ENCODE assay signal across 1 cellular context in genomic region chr10:95337354-95337753, GRCh38.
TF ChIP-seq lines count a peak whose summit lies in the region.

No MANE protein-coding gene starts in this region.

TF ChIP-seq in H1, 55 proteins besides CTCF, POLR2A, EP300 and RAD21 (continued from another document):
- TF ChIP-seq TAF7 (optimal IDR thresholded peaks at IDR 0.05; ENCODE audit: borderline replicate concordance, low read depth, low read length) (no peak), KDM1A (IDR thresholded peaks at IDR 0.05; ENCODE audit: borderline replicate concordance, low read length) (no peak), CTBP2 (IDR thresholded peaks at IDR 0.05; ENCODE audit: borderline replicate concordance, insufficient read depth, insufficient read length, low read length) (no peak), BRCA1 (IDR thresholded peaks at IDR 0.05; ENCODE audit: low read depth, low read length) (no peak), SUZ12 (IDR thresholded peaks at IDR 0.05; ENCODE audit: low read length) (no peak), SRF (IDR thresholded peaks at IDR 0.05; ENCODE audit: low read depth, low read length) (no peak), POLR2AphosphoS5 (IDR thresholded peaks at IDR 0.05; ENCODE audit: low read depth, low read length) (no peak), ATF2 (IDR thresholded peaks at IDR 0.05; ENCODE audit: low read length) (no peak), TBP (IDR thresholded peaks at IDR 0.05; ENCODE audit: low read depth, low read length) (no peak), SP2 (IDR thresholded peaks at IDR 0.05; ENCODE audit: low read length) (no peak)
